In the genomic region with DNA sequence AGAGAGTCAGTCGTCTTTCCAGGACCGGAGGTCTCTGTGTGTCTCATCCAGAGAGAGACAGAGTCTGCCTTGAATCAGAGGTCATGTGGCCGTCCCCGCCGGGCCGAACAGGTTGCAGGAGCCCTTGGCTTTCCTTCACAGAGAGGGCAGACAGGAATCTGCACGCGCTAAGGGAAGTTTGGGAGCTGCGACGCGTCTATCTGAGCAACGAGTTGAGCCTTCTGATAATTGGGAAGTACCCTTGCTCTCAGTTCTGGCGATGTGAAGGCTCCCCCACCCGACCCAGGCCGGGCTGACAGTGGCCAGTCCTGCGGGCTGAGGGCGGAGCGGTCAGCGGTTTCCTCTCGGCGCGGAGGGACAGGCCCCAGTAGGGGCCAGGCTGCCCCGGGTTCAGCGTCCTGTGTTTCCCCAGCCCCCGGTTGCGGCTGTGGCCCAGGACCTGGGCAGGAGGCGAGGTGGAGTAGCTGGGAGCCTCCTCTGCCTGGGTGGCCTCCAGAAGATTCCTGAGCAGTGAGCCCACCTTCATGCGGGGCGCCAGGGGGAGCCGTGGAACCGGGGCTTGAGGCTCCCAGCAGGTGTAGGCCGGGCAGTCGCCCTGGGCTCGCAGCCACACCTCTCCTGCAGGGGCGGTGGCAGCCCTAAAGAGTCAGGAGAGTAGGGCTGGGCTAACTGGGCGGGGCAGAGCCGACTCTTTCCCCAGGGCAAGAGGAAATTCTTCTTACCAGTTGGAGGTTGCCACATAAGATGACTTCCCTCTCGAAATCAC, we compare ENCODE assay signal across 11 cellular contexts. TPM values are rescaled to one million over a fixed set of nuclear protein-coding genes. Genes with fewer than 3 reads are reported as not detected.
DNase-seq lines count a peak whose midpoint lies in the region; ATAC-seq and TF ChIP-seq lines count a peak whose summit lies in the region.
"Had no signal": no experiment of that assay in that cellular context is flagged by ENCODE, and none has a peak within 500 bp of the region (broad histone marks: within the 10 kb centered on the region; RNA-seq: fewer than 3 reads in every experiment).

No MANE protein-coding gene starts in this region.

- peaks cover 4% of the 10 kb centered on the region for H3K4me1 Mint-ChIP-seq in activated naive CD4-positive, alpha-beta T cell treated with anti-CD3 and anti-CD28 coated beads, Interleukin-2, amount 10 ng/mL, durations not matched to agents 7 days and 5 days
- H3K4me1 Mint-ChIP-seq in activated naive CD4-positive, alpha-beta T cell treated with anti-CD3 and anti-CD28 coated beads for 36 hours (ENCODE audit: low read depth), result peaks cover 12% of the 10 kb centered on the region
- H3K4me1 Mint-ChIP-seq: stimulated activated memory B cell treated with anti-CD40 and anti-IgM and Interleukin-4, amounts not matched to agents 10 μg/mL and 1 μg/mL and 100 μg/mL, for 72 hours had no signal

- 22 to 67% methylated on average over 1 to 38 of the region's 38 CpGs for WGBS in transverse colon (ENCODE audit: low coverage in 1 of 2), 2 donors

- H3K27ac ChIP-seq in Panc1 (ENCODE audit: low read length), result no peak overlapping the region
- no peak overlapping the region for H3K27ac ChIP-seq in iPS-18a (ENCODE audit: low read length)
- no peak overlapping the region for H3K27ac ChIP-seq in transverse colon
- H3K27ac ChIP-seq: SJSA1 had no signal

- intact Hi-C loops in activated naive CD4-positive, alpha-beta T cell treated with anti-CD3 and anti-CD28 coated beads for 36 hours (cut with micrococcal nuclease), result no loop called here
- intact Hi-C loops in Panc1 (cut with micrococcal nuclease; ENCODE audit: unreplicated experiment), result no loop called here
- intact Hi-C loops in transverse colon (cut with DNase I; ENCODE audit: low total_unique reads), result no loop called here

- H3K9ac ChIP-seq in iPS-18a (ENCODE audit: low read length), result no peak overlapping the region

- POLR2A ChIA-PET in Panc1 (lab: Charles Lee), result no interaction called here

- H3K27me3 Mint-ChIP-seq in activated naive CD4-positive, alpha-beta T cell treated with anti-CD3 and anti-CD28 coated beads, Interleukin-2, amount 10 ng/mL, durations not matched to agents 7 days and 5 days, result peaks cover 19% of the 10 kb centered on the region
- H3K27me3 Mint-ChIP-seq in activated naive CD4-positive, alpha-beta T cell treated with anti-CD3 and anti-CD28 coated beads for 36 hours (ENCODE audit: low read depth), result peaks cover 47% of the 10 kb centered on the region

- H3K36me3 ChIP-seq in Panc1 (ENCODE audit: control insufficient read depth, insufficient read depth, low read length), result peaks cover 5% of the 10 kb centered on the region
- no peaks in the 10 kb centered on the region for H3K36me3 ChIP-seq in iPS-18a (ENCODE audit: control insufficient read depth, low read depth, low read length)
- H3K36me3 ChIP-seq in transverse colon, result no peaks in the 10 kb centered on the region

- in situ Hi-C loops in Panc1 (cut with HindIII; ENCODE audit: low pct_unique_long_range_greater_than_20kb, low sequenced_read_pairs), result no loop called here
- in situ Hi-C loops in transverse colon (cut with MboI; ENCODE audit: low pct_ligation_motif_present in 1 of 4, low pct_unique_long_range_greater_than_20kb in 1 of 4, low sequenced_read_pairs in 3 of 4), result loop anchor here in 3 of 4 donors (25.0 kb wide), 2 partner anchors 190 to 315 kb away; no protein-coding TSS in a partner anchor

- CTCF ChIA-PET in activated naive CD4-positive, alpha-beta T cell treated with anti-CD3 and anti-CD28 coated beads, Interleukin-2, amount 10 ng/mL, durations not matched to agents 7 days and 5 days (lab: Charles Lee), result interaction anchor here (1.3 kb wide), 1 partner anchor 18 kb away, joined by 4 read pairs; no protein-coding TSS in a partner anchor
- CTCF ChIA-PET in activated naive CD4-positive, alpha-beta T cell treated with anti-CD3 and anti-CD28 coated beads for 36 hours (lab: Charles Lee), result interaction anchor here (1.4 to 1.7 kb wide), 2 partner anchors 11 to 204 kb away, joined by 4 to 7 read pairs; no protein-coding TSS in a partner anchor
- CTCF ChIA-PET in Panc1 (lab: Charles Lee), result no interaction called here

- TF ChIP-seq CTCF in Panc1 (IDR thresholded peaks at IDR 0.05), result no peak
- TF ChIP-seq CTCF in transverse colon (IDR thresholded peaks at IDR 0.05), result no peak
- TF ChIP-seq CTCF in foreskin fibroblast (IDR thresholded peaks at IDR 0.05; ENCODE audit: low read depth, low read length), result no peak

- no peak for TF ChIP-seq POLR2A in transverse colon (IDR thresholded peaks at IDR 0.05)

- no TSS peak for BruUV-seq in Panc1 (replicated peaks; lab: Mats Ljungman, UMichigan)

- H3K27ac Mint-ChIP-seq in activated naive CD4-positive, alpha-beta T cell treated with anti-CD3 and anti-CD28 coated beads, Interleukin-2, amount 10 ng/mL, durations not matched to agents 7 days and 5 days, result peak overlapping the region; percentile 24
- H3K27ac Mint-ChIP-seq in activated naive CD4-positive, alpha-beta T cell treated with anti-CD3 and anti-CD28 coated beads for 36 hours, result no peak overlapping the region
- H3K27ac Mint-ChIP-seq: stimulated activated memory B cell treated with anti-CD40 and anti-IgM and Interleukin-4, amounts not matched to agents 10 μg/mL and 1 μg/mL and 100 μg/mL, for 72 hours had no signal

- no peaks in the 10 kb centered on the region for H3K27me3 ChIP-seq in Panc1 (ENCODE audit: control insufficient read depth, insufficient read depth, low read length)
- H3K27me3 ChIP-seq in iPS-18a (ENCODE audit: control insufficient read depth, insufficient read depth, low read length), result peaks cover 100% of the 10 kb centered on the region
- peaks cover 98% of the 10 kb centered on the region for H3K27me3 ChIP-seq in transverse colon
- H3K27me3 ChIP-seq: SJSA1 had no signal

- no peak overlapping the region for H3K4me3 Mint-ChIP-seq in activated naive CD4-positive, alpha-beta T cell treated with anti-CD3 and anti-CD28 coated beads, Interleukin-2, amount 10 ng/mL, durations not matched to agents 7 days and 5 days
- H3K4me3 Mint-ChIP-seq in activated naive CD4-positive, alpha-beta T cell treated with anti-CD3 and anti-CD28 coated beads for 36 hours, result no peak overlapping the region
- H3K4me3 Mint-ChIP-seq: stimulated activated memory B cell treated with anti-CD40 and anti-IgM and Interleukin-4, amounts not matched to agents 10 μg/mL and 1 μg/mL and 100 μg/mL, for 72 hours had no signal

- H3K9me3 ChIP-seq in Panc1 (ENCODE audit: control insufficient read depth, insufficient read depth, low read depth, low read length) (no peaks in the 10 kb centered on the region), iPS-18a (ENCODE audit: control insufficient read depth, low read depth, low read length) (no peaks in the 10 kb centered on the region), transverse colon (no peaks in the 10 kb centered on the region)
- H3K9me3 ChIP-seq: SJSA1 had no signal

- H3K4me3 ChIP-seq in Panc1 (ENCODE audit: low read depth in 2 of 2, low read length in 2 of 2), result no peak overlapping the region
- peak overlapping the region; percentile 32 for H3K4me3 ChIP-seq in iPS-18a (ENCODE audit: low read length)
- no peak overlapping the region for H3K4me3 ChIP-seq in transverse colon
- H3K4me3 ChIP-seq in foreskin fibroblast (ENCODE audit: low read depth in 1 of 2, low read length in 2 of 2), result no peak overlapping the region
- H3K4me3 ChIP-seq: SJSA1 had no signal

- ATAC-seq in Panc1 (peak; percentile 40; the same call in 1 of the 2 replicates), GM18511 (IDR thresholded peaks at IDR 0.05; ENCODE audit: unreplicated experiment) (no peak)
- ATAC-seq: stimulated activated memory B cell treated with anti-CD40 and anti-IgM and Interleukin-4, amounts not matched to agents 10 μg/mL and 1 μg/mL and 100 μg/mL, for 72 hours had no signal

- no peak for TF ChIP-seq EP300 in transverse colon (IDR thresholded peaks at IDR 0.05; ENCODE audit: low read depth)

- H3K9me3 Mint-ChIP-seq in activated naive CD4-positive, alpha-beta T cell treated with anti-CD3 and anti-CD28 coated beads, Interleukin-2, amount 10 ng/mL, durations not matched to agents 7 days and 5 days, result peaks cover 7% of the 10 kb centered on the region
- H3K9me3 Mint-ChIP-seq in activated naive CD4-positive, alpha-beta T cell treated with anti-CD3 and anti-CD28 coated beads for 36 hours, result no peaks in the 10 kb centered on the region
- H3K9me3 Mint-ChIP-seq: stimulated activated memory B cell treated with anti-CD40 and anti-IgM and Interleukin-4, amounts not matched to agents 10 μg/mL and 1 μg/mL and 100 μg/mL, for 72 hours had no signal

- H3K4me1 ChIP-seq in Panc1 (ENCODE audit: control insufficient read depth, insufficient read depth, low read length) (peaks cover 6% of the 10 kb centered on the region; the same call in 1 of the 2 replicates), iPS-18a (ENCODE audit: control insufficient read depth, low read depth, low read length) (peaks cover 26% of the 10 kb centered on the region), transverse colon (peaks cover 0 to 14% (median 3%) of the 10 kb centered on the region in 4 donors)

- no peak for DNase-seq in activated naive CD4-positive, alpha-beta T cell treated with anti-CD3 and anti-CD28 coated beads, Interleukin-2, amount 10 ng/mL, durations not matched to agents 7 days and 5 days
- DNase-seq in activated naive CD4-positive, alpha-beta T cell treated with anti-CD3 and anti-CD28 coated beads for 36 hours, result no peak
- DNase-seq in Panc1 (ENCODE audit: low read depth, low spot score) (no peak), transverse colon (peak; percentile 70), foreskin fibroblast (no peak)
- DNase-seq in stimulated activated CD4-positive, alpha-beta T cell treated with anti-CD3 and anti-CD28 coated beads, Interleukin-15, amount 100 ng/mL, for 24 hours, result no peak
- DNase-seq: activated naive CD4-positive, alpha-beta T cell treated with Interleukin-2 at 50 U/mL for 16 hours had no signal

- H3K36me3 Mint-ChIP-seq in activated naive CD4-positive, alpha-beta T cell treated with anti-CD3 and anti-CD28 coated beads, Interleukin-2, amount 10 ng/mL, durations not matched to agents 7 days and 5 days, result peaks cover 8% of the 10 kb centered on the region
- H3K36me3 Mint-ChIP-seq in activated naive CD4-positive, alpha-beta T cell treated with anti-CD3 and anti-CD28 coated beads for 36 hours (ENCODE audit: low read depth), result peaks cover 6% of the 10 kb centered on the region
- H3K36me3 Mint-ChIP-seq: stimulated activated memory B cell treated with anti-CD40 and anti-IgM and Interleukin-4, amounts not matched to agents 10 μg/mL and 1 μg/mL and 100 μg/mL, for 72 hours had no signal

RNA-seq across cellular contexts. Expression of a gene that starts 13.8 kb away (rescaled TPM):
- total RNA-seq in activated naive CD4-positive, alpha-beta T cell treated with anti-CD3 and anti-CD28 coated beads for 36 hours, result not detected
- total RNA-seq in Panc1 (2021; ENCODE audit: unreplicated experiment), result 49.5 TPM
- polyA plus RNA-seq in Panc1 (2012; ENCODE audit: insufficient read length), result 115 TPM
- 1 to 10 TPM; 1.5 to 6.2 (median 3.2) TPM for total RNA-seq in transverse colon

RNA-seq across cellular contexts. Expression of a gene that starts 15.8 kb away (rescaled TPM):
- not detected for total RNA-seq in activated naive CD4-positive, alpha-beta T cell treated with anti-CD3 and anti-CD28 coated beads for 36 hours
- total RNA-seq in Panc1 (2021; ENCODE audit: unreplicated experiment) (27.0 TPM), transverse colon (1 to 10 TPM; 1.2 to 3.7 (median 2.2) TPM)
- 23.9 TPM for polyA plus RNA-seq in Panc1 (2012; ENCODE audit: insufficient read length)
